In the genomic region with DNA sequence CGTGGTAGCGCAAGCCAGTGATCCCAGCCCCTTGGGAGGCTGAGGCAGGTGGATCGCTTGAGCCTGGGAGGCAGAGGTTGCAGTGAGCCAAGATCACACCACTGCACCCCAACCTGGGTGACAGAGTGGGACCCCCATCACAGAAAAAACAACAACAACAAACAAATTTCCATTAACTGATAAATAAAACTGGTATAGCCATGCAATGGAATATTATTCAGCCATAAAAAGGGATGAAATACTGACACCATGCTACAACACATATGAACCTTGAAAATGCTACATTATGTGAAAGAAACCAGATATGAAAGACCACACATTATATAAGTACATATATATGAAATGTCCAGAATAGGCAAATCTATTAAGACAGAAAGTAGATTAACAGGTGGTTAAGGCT, we compare ENCODE assay signal across 36 cellular contexts.
"Had no signal": no experiment of that assay in that cellular context is flagged by ENCODE, and none has a peak within 500 bp of the region (broad histone marks: within the 10 kb centered on the region; RNA-seq: fewer than 3 reads in every experiment).

No MANE protein-coding gene starts in this region.

- H3K27me3 ChIP-seq: MG63 had no signal

- H3K4me3 ChIP-seq: MG63 had no signal

- H3K9ac ChIP-seq: KMS-11 had no signal

- DNase-seq: Karpas-422, Kasumi-1, MG63, MM.1S, MV-4-11, NCI-H1048, NCI-H1092, NCI-H1092 treated with DMSO at 0.1 percent for 48 hours, NCI-H1105, NCI-H1105 treated with DMSO at 0.1 percent for 48 hours, NCI-H1417, NCI-H1417 treated with DMSO at 0.1 percent for 48 hours, NCI-H1436, NCI-H1436 treated with DMSO at 0.1 percent for 48 hours, NCI-H146, NCI-H1694, NCI-H1694 treated with DMSO at 0.1 percent for 48 hours, NCI-H187, NCI-H187 treated with DMSO at 0.1 percent for 48 hours, NCI-H1930, NCI-H2029, NCI-H2029 treated with DMSO at 0.1 percent for 48 hours, NCI-H2081, NCI-H2081 treated with DMSO at 0.1 percent for 48 hours, NCI-H2107, NCI-H2171, NCI-H2171 treated with DMSO at 0.1 percent for 48 hours, NCI-H2227 treated with DMSO at 0.1 percent for 48 hours, NCI-H226, NCI-H345, NCI-H446, NCI-H446 treated with DMSO at 0.1 percent for 48 hours, NCI-H510A, NCI-H510A treated with DMSO at 0.1 percent for 48 hours, NCI-H524 had no signal

- H3K9me3 ChIP-seq: MG63 had no signal

- H3K4me2 ChIP-seq: KMS-11 had no signal

- H3K27ac ChIP-seq: KMS-11 had no signal
